ENCODE assay signal across 11 cellular contexts in genomic region chr1:225466848-225467192, GRCh38. TPM values are rescaled to one million over a fixed set of nuclear protein-coding genes. Genes with fewer than 3 reads are reported as not detected.
A peak's percentile ranks its signal among the peaks of the same experiment; 100 is the strongest.
DNase-seq lines count a peak whose midpoint lies in the region; ATAC-seq and TF ChIP-seq lines count a peak whose summit lies in the region.
"Had no signal": no experiment of that assay in that cellular context is flagged by ENCODE, and none has a peak within 500 bp of the region (broad histone marks: within the 10 kb centered on the region; RNA-seq: fewer than 3 reads in every experiment).

No MANE protein-coding gene starts in this region.

- no peaks in the 10 kb centered on the region for H3K9me3 ChIP-seq in lower lobe of right lung
- H3K9me3 ChIP-seq in upper lobe of left lung, result no peaks in the 10 kb centered on the region
- H3K9me3 ChIP-seq: mucosa of descending colon had no signal

- H3K27me3 ChIP-seq in lower lobe of right lung (ENCODE audit: low read depth) (no peaks in the 10 kb centered on the region), upper lobe of left lung (no peaks in the 10 kb centered on the region)
- H3K27me3 ChIP-seq: hepatocyte had no signal

- H3K36me3 Mint-ChIP-seq in activated naive CD4-positive, alpha-beta T cell treated with anti-CD3 and anti-CD28 coated beads, Interleukin-2, amount 50 U/mL, for 24 hours, result no peaks in the 10 kb centered on the region
- H3K36me3 Mint-ChIP-seq in activated CD4-positive, alpha-beta memory T cell treated with anti-CD3 and anti-CD28 coated beads for 36 hours, result no peaks in the 10 kb centered on the region

- 85 to 94% methylated on average over 4 of the region's 4 CpGs for WGBS in upper lobe of left lung, 2 donors

- H3K27ac ChIP-seq in lower lobe of right lung, result peak overlapping the region; percentile 95
- peak overlapping the region; percentile 87 to 92 (median 92) for H3K27ac ChIP-seq in upper lobe of left lung
- H3K27ac ChIP-seq: hepatocyte had no signal

- TF ChIP-seq POLR2A in upper lobe of left lung (IDR thresholded peaks at IDR 0.05), result no peak

- H3K9me3 Mint-ChIP-seq in activated naive CD4-positive, alpha-beta T cell treated with anti-CD3 and anti-CD28 coated beads, Interleukin-2, amount 50 U/mL, for 24 hours, result no peaks in the 10 kb centered on the region
- no peaks in the 10 kb centered on the region for H3K9me3 Mint-ChIP-seq in activated CD4-positive, alpha-beta memory T cell treated with anti-CD3 and anti-CD28 coated beads for 36 hours

- CTCF ChIA-PET in activated CD4-positive, alpha-beta memory T cell treated with anti-CD3 and anti-CD28 coated beads for 36 hours (lab: Charles Lee), result interaction anchor here (0.9 to 2.1 kb wide), 3 partner anchors 12 to 361 kb away, joined by 3 to 6 read pairs (median 3); no protein-coding TSS in a partner anchor

- no peak for TF ChIP-seq CTCF in lower lobe of right lung (IDR thresholded peaks at IDR 0.05)
- no peak for TF ChIP-seq CTCF in upper lobe of left lung (IDR thresholded peaks at IDR 0.05)

- H3K4me1 ChIP-seq in lower lobe of right lung, result peaks cover 30% of the 10 kb centered on the region
- H3K4me1 ChIP-seq in upper lobe of left lung, result peaks cover 4 to 31% (median 27%) of the 10 kb centered on the region in 4 donors

- POLR2A ChIA-PET in activated CD4-positive, alpha-beta memory T cell treated with anti-CD3 and anti-CD28 coated beads for 36 hours (lab: Charles Lee), result interaction anchor here (1.2 to 4.4 kb wide), 6 partner anchors 12 to 533 kb away, joined by 5 to 42 read pairs (median 16); partner anchors contain the start of genes LBR, SDE2, SRP9 and TMEM63A

- TF ChIP-seq EP300 in upper lobe of left lung (IDR thresholded peaks at IDR 0.05), result no peak

- peak overlapping the region; percentile 54 for H3K4me3 ChIP-seq in lower lobe of right lung
- H3K4me3 ChIP-seq in upper lobe of left lung, result peak overlapping the region in 1 of 4 donors; percentile 29
- H3K4me3 ChIP-seq: hepatocyte, mucosa of descending colon had no signal

- no peaks in the 10 kb centered on the region for H3K27me3 Mint-ChIP-seq in activated naive CD4-positive, alpha-beta T cell treated with anti-CD3 and anti-CD28 coated beads, Interleukin-2, amount 50 U/mL, for 24 hours
- no peaks in the 10 kb centered on the region for H3K27me3 Mint-ChIP-seq in activated CD4-positive, alpha-beta memory T cell treated with anti-CD3 and anti-CD28 coated beads for 36 hours

- H3K4me1 Mint-ChIP-seq in activated naive CD4-positive, alpha-beta T cell treated with anti-CD3 and anti-CD28 coated beads, Interleukin-2, amount 50 U/mL, for 24 hours, result peaks cover 50% of the 10 kb centered on the region
- peaks cover 26% of the 10 kb centered on the region for H3K4me1 Mint-ChIP-seq in activated CD4-positive, alpha-beta memory T cell treated with anti-CD3 and anti-CD28 coated beads for 36 hours (ENCODE audit: low read depth)

- ATAC-seq in lower lobe of right lung, result no peak
- ATAC-seq in upper lobe of left lung (ENCODE audit: low FRiP score in 2 of 2), result no peak
- ATAC-seq in GM21786 (IDR thresholded peaks at IDR 0.05; ENCODE audit: unreplicated experiment), result no peak

- intact Hi-C loops in activated CD4-positive, alpha-beta memory T cell treated with anti-CD3 and anti-CD28 coated beads for 36 hours (cut with micrococcal nuclease), result loop anchor here (1.0 to 10.0 kb wide), 8 partner anchors 13 to 938 kb away; partner anchors contain the start of genes ACBD3, H3-3A, LBR and PARP1
- intact Hi-C loops in lower lobe of right lung (cut with DNase I), result no loop called here

- peak overlapping the region; percentile 92 for H3K4me3 Mint-ChIP-seq in activated naive CD4-positive, alpha-beta T cell treated with anti-CD3 and anti-CD28 coated beads, Interleukin-2, amount 50 U/mL, for 24 hours
- peak overlapping the region; percentile 92 for H3K4me3 Mint-ChIP-seq in activated CD4-positive, alpha-beta memory T cell treated with anti-CD3 and anti-CD28 coated beads for 36 hours

- DNase-seq in activated naive CD4-positive, alpha-beta T cell treated with anti-CD3 and anti-CD28 coated beads, Interleukin-2, amount 50 U/mL, for 16 hours, result no peak
- DNase-seq in activated CD4-positive, alpha-beta memory T cell treated with anti-CD3 and anti-CD28 coated beads for 36 hours, result no peak
- DNase-seq in lower lobe of right lung, result no peak
- DNase-seq in upper lobe of left lung, result no peak
- no peak for DNase-seq in NCI-H69 (lab: John Stamatoyannopoulos, UW)
- no peak for DNase-seq in NCI-H187 (lab: John Stamatoyannopoulos, UW)
- DNase-seq: H7 had no signal

- peak overlapping the region; percentile 99 for H3K27ac Mint-ChIP-seq in activated naive CD4-positive, alpha-beta T cell treated with anti-CD3 and anti-CD28 coated beads, Interleukin-2, amount 50 U/mL, for 24 hours
- peak overlapping the region; percentile 99 for H3K27ac Mint-ChIP-seq in activated CD4-positive, alpha-beta memory T cell treated with anti-CD3 and anti-CD28 coated beads for 36 hours

- H3K36me3 ChIP-seq in lower lobe of right lung (no peaks in the 10 kb centered on the region), upper lobe of left lung (no peaks in the 10 kb centered on the region)

RNA-seq across cellular contexts. Expression of gene LBR, which starts 39.0 kb away (rescaled TPM):
- 100 to 1,000 TPM; 146 to 148 TPM for total RNA-seq in activated CD4-positive, alpha-beta memory T cell treated with anti-CD3 and anti-CD28 coated beads for 36 hours
- total RNA-seq in lower lobe of right lung (56.4 TPM), upper lobe of left lung (10 to 100 TPM; 32.8 to 50.3 (median 40.1) TPM)
